Comparison of ENCODE assay signal across 34 cellular contexts in the genomic region with DNA sequence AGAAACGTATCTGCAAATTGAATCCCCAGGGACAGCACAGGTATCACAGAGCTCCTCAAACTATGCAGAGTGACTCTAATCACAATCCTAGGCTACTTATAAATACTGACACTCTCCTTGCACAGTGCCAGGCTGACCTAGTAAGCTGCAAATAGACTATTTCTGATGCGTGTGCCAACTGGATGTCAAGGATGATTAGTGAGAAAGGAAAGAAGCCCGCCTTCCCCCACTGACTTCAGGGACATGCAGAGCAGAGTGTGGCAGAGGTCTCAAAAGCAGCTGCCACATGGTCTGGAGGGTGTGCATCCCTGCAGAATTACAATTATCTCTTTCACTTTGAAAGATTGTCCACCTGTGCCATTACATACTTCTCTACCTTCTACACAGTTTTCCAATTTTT.
DNase-seq lines count a peak whose midpoint lies in the region; ATAC-seq, FAIRE-seq and TF ChIP-seq lines count a peak whose summit lies in the region.
"Had no signal": no experiment of that assay in that cellular context is flagged by ENCODE, and none has a peak within 500 bp of the region (broad histone marks: within the 10 kb centered on the region; RNA-seq: fewer than 3 reads in every experiment).

No MANE protein-coding gene starts in this region.

- 33 to 34% methylated on average over 3 of the region's 3 CpGs for WGBS in heart right ventricle, 2 donors

- intact Hi-C loops in Right ventricle myocardium inferior (cut with DNase I) (no loop called here), heart right ventricle (cut with DNase I) (no loop called here)

- H3K9me3 ChIP-seq in right atrium auricular region (no peaks in the 10 kb centered on the region), heart right ventricle (no peaks in the 10 kb centered on the region), skeletal muscle tissue (ENCODE audit: control insufficient read depth in 3 of 3, low read length in 3 of 3) (no peaks in the 10 kb centered on the region)
- H3K9me3 ChIP-seq: mucosa of descending colon, thyroid gland, vagina had no signal

- no peaks in the 10 kb centered on the region for H3K4me1 ChIP-seq in right atrium auricular region
- peaks cover 0 to 6% (median 0%) of the 10 kb centered on the region in 9 donors for H3K4me1 ChIP-seq in heart right ventricle
- peaks cover 0 to 4% (median 4%) of the 10 kb centered on the region in 3 donors for H3K4me1 ChIP-seq in skeletal muscle tissue (ENCODE audit: control insufficient read depth in 3 of 3, insufficient read depth in 3 of 3, low read length in 3 of 3)
- H3K4me1 ChIP-seq: thyroid gland, vagina had no signal

- FAIRE-seq in HTR-8/SVneo (lab: Jason Lieb, UNC) = no peak
- FAIRE-seq: GM18507, H1 had no signal

- H3K36me3 ChIP-seq in right atrium auricular region (no peaks in the 10 kb centered on the region), heart right ventricle (no peaks in the 10 kb centered on the region), skeletal muscle tissue (ENCODE audit: control insufficient read depth in 3 of 3, insufficient read depth in 3 of 3, low read length in 3 of 3) (no peaks in the 10 kb centered on the region)
- H3K36me3 ChIP-seq: thyroid gland, vagina had no signal

- H3K27me3 ChIP-seq in right atrium auricular region = no peaks in the 10 kb centered on the region
- no peaks in the 10 kb centered on the region for H3K27me3 ChIP-seq in heart right ventricle
- H3K27me3 ChIP-seq in skeletal muscle tissue (ENCODE audit: control insufficient read depth in 3 of 3, insufficient read depth in 3 of 3, low read length in 3 of 3) = no peaks in the 10 kb centered on the region
- H3K27me3 ChIP-seq: dorsolateral prefrontal cortex, thyroid gland, vagina had no signal

- DNase-seq in Right ventricle myocardium inferior (ENCODE audit: missing footprints) = no peak
- DNase-seq in right atrium auricular region (ENCODE audit: low spot score) = no peak
- DNase-seq in NCI-H69 (lab: John Stamatoyannopoulos, UW) = peak; percentile 4
- DNase-seq in heart right ventricle = peak in 1 of 2 donors; percentile 62
- DNase-seq in KBM-7 = no peak
- no peak for DNase-seq in HTR-8/SVneo (ENCODE audit: insufficient read length, low spot score)
- DNase-seq in NCI-H226 = no peak
- DNase-seq: activated CD4-positive, alpha-beta memory T cell treated with anti-CD3 and anti-CD28 coated beads for 36 hours; activated CD8-positive, alpha-beta memory T cell treated with anti-CD3 and anti-CD28 coated beads, Interleukin-2, amount 50 U/mL, for 4 hours; activated naive CD4-positive, alpha-beta T cell treated with Interleukin-2 at 50 U/mL for 16 hours; CD8-positive, alpha-beta T cell; DMS 273 treated with DMSO at 0.1 percent for 48 hours; foreskin melanocyte; HFFc6; kidney glomerular epithelial cell; mammary epithelial cell; mucosa of descending colon; MV-4-11; NCI-H1436 treated with DMSO at 0.1 percent for 48 hours; NCI-H774; occipital lobe; stimulated activated CD4-positive, alpha-beta T cell treated with anti-CD3 and anti-CD28 coated beads, Interleukin-1b, Interleukin-23, amount 100 ng/mL, for 48 hours; stimulated activated CD8-positive, alpha-beta memory T cell treated with anti-CD3 and anti-CD28 coated beads, Interleukin-4, amount 100 ng/mL, for 48 hours; T-helper 2 cell; thyroid gland had no signal

- H3K27ac ChIP-seq in right atrium auricular region = no peak overlapping the region
- H3K27ac ChIP-seq in heart right ventricle = no peak overlapping the region
- peak overlapping the region; percentile 76 for H3K27ac ChIP-seq in skeletal muscle tissue (ENCODE audit: low read depth, low read length)
- H3K27ac ChIP-seq: dorsolateral prefrontal cortex, RWPE1, thyroid gland, vagina had no signal

- in situ Hi-C loops in KBM-7 (cut with MboI; ENCODE audit: low pct_unique_long_range_greater_than_20kb, low sequenced_read_pairs) = no loop called here

- H3K4me3 ChIP-seq in right atrium auricular region (no peak overlapping the region), heart right ventricle (no peak overlapping the region), skeletal muscle tissue (ENCODE audit: low read length in 3 of 3) (no peak overlapping the region)
- H3K4me3 ChIP-seq: dorsolateral prefrontal cortex, mucosa of descending colon, smooth muscle cell, thyroid gland, vagina had no signal

- peak overlapping the region in 1 of 3 donors; percentile 27 for H3K9ac ChIP-seq in skeletal muscle tissue (ENCODE audit: low read depth in 1 of 3, low read length in 3 of 3)

- ATAC-seq in Right ventricle myocardium inferior (peak; percentile 94), heart right ventricle (peak; percentile 87 to 99 (median 96))
- ATAC-seq: activated CD4-positive, CD25-positive, alpha-beta regulatory T cell treated with anti-CD3 and anti-CD28 coated beads, Interleukin-2, amount 50 U/mL, for 24 hours; CD8-positive, alpha-beta T cell; mucosa of descending colon; natural killer cell treated with Interleukin-12 subunit alpha and Interleukin-12 subunit beta and Interleukin-15 and Interleukin-18, amount 100 ng/mL, for 72 hours had no signal

- no peak for TF ChIP-seq CTCF in right atrium auricular region (IDR thresholded peaks at IDR 0.05)
- TF ChIP-seq CTCF in heart right ventricle (IDR thresholded peaks at IDR 0.05) = no peak
